Comparison of ENCODE assay signal across 8 cellular contexts in the genomic region with DNA sequence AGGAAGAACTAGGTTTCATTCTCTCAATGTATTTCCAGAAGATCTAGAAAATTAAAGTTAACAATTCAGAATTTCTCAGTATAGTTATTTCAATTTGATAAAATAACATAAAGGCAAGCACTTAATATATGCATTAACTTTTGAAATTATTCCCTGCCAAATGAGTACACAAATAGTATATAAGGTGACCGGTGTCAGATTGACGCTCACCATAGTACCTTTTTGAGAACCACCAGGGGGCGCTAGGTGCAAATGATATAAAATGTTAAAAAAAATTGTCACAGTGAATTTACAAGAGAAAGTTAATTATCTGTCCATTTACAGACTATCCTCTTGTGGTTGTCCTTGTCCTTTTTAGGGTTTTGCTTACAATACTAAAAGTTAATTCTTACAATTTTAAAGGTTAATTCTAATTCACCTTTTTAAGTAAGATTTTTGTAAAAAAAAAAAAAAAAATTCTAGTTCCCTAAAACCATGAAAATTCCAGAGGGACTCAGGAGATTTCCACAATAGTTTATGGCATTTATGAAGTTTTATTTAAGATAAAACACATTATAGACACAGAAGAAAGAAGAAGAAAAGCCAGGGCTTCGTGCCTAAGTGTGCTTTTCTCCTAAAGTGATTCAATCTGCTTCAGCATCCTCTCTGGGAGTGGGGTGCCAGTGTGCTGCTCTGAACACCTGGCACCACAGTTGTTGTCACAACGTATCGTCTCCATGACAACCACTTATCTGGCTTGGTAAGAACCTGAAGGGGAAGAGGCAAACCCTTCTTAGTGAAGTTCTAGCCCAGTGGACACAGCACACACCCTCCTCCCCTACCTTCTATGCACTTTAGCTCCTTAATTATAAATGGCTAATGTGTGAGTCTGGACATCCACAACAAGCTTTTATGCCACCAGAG. TPM values are rescaled to one million over a fixed set of nuclear protein-coding genes. Genes with fewer than 3 reads are reported as not detected.
DNase-seq lines count a peak whose midpoint lies in the region; ATAC-seq and TF ChIP-seq lines count a peak whose summit lies in the region.

No MANE protein-coding gene starts in this region.

- H3K27ac Mint-ChIP-seq in T-cell: peak overlapping the region in 1 of 2 donors; percentile 55

- peak; percentile 83 for TF ChIP-seq CTCF in C4-2B (conservative IDR thresholded peaks at IDR 0.05)
- TF ChIP-seq CTCF in cardiac fibroblast (IDR thresholded peaks at IDR 0.05; ENCODE audit: low read depth, low read length): peak; percentile 55

- CTCF ChIA-PET in T-cell (lab: Charles Lee): no interaction called here

- ATAC-seq in GM19468 (IDR thresholded peaks at IDR 0.05; ENCODE audit: extremely low read depth, unreplicated experiment): peak; percentile 50
- ATAC-seq in T-cell (replicated peaks in 1 of 4): no peak
- ATAC-seq in left lobe of liver: peak; percentile 75
- no peak for ATAC-seq in HG02973 (IDR thresholded peaks at IDR 0.05; ENCODE audit: unreplicated experiment)

- DNase-seq in NCI-H1417 (lab: John Stamatoyannopoulos, UW) (peak; percentile 43 to 86 (median 70)), T-cell (peak in 26 of 34 experiments; percentile 6 to 60 (median 26)), cardiac fibroblast (ENCODE audit: low read depth in 2 of 2) (peak; percentile 71 to 76), left lobe of liver (ENCODE audit: low spot score) (no peak)
- DNase-seq in stimulated activated CD8-positive, alpha-beta memory T cell treated with anti-CD3 and anti-CD28 coated beads, Interleukin-15, amount 100 ng/mL, for 1 hour (ENCODE audit: low read depth): peak; percentile 27

- no peaks in the 10 kb centered on the region for H3K9me3 Mint-ChIP-seq in T-cell

- H3K4me1 Mint-ChIP-seq in T-cell: peaks cover 7 to 10% (median 9%) of the 10 kb centered on the region in 3 donors

- no peak overlapping the region for H3K27ac ChIP-seq in C4-2B

- no peak overlapping the region for H3K4me3 ChIP-seq in cardiac fibroblast (replicated peaks in 1 of 2; ENCODE audit: low read depth in 2 of 2, low read length in 2 of 2)

- H3K4me3 Mint-ChIP-seq in T-cell: no peak overlapping the region

- POLR2A ChIA-PET in T-cell (lab: Charles Lee): no interaction called here

- peaks cover 21 to 28% of the 10 kb centered on the region in 2 donors for H3K27me3 Mint-ChIP-seq in T-cell

- no peaks in the 10 kb centered on the region for H3K36me3 Mint-ChIP-seq in T-cell

RNA-seq across cellular contexts. Expression of gene ADAMTS16, which starts 1.7 kb away (rescaled TPM):
- total RNA-seq in T-cell (under 1 TPM in 2 of 5 donors, not detected in 3; 0.06 to 0.09 TPM), left lobe of liver (not detected)

Comparison
In these comparisons a context has a peak if more than half of its experiments do, and no peak if none do; other contexts are left out.
1. ATAC-seq: peak in GM19468 (single experiment) and left lobe of liver (single experiment); none in T-cell (0 of 4) and HG02973 (single experiment).